In the genomic region with DNA sequence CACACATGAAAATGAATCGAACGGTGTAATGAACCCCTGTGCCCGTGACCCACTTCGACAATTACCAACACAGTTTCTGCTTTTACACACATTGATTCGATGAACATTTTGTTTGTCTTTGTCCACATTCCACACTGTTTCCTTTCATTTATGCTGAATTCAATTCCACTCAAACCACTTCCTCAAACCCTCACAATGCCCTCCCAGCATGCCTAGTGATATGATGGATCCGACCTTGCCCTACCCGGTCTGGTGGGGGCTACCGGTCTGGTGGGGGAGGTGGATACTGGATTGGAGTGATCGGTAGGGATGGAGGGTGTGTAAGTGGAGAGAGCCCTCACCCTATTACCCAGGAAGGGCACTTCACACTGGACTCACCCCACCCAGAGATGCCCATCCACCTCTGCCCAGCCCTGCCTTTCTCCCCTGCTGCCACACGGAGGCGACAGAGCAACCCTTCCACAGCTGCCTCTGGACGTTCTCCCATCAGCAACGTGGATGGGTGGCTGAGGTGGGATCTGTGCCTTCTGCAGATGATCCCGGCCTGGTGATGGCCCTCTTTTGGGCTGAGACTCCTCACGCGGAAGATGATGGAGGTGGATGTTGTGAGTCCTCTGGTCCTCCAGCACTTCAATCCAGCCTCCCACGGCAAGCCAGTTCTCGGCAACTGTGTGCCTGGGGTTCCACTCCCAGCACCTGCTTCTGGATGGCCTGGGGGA, we compare ENCODE assay signal across 1 cellular context.
TF ChIP-seq lines count a peak whose summit lies in the region.

No MANE protein-coding gene starts in this region.

TF ChIP-seq in K562, 482 proteins besides CTCF, POLR2A, EP300 and RAD21 (continued from another document):
- TF ChIP-seq TCF15 (CRISPR knock-in tag; IDR thresholded peaks at IDR 0.05) (no peak), ZBTB9 (CRISPR knock-in tag; IDR thresholded peaks at IDR 0.05) (no peak), ARID4B (CRISPR knock-in tag; IDR thresholded peaks at IDR 0.05) (no peak), RHOXF2B (CRISPR knock-in tag; conservative IDR thresholded peaks at IDR 0.05) (no peak), CBX1 (IDR thresholded peaks at IDR 0.05; ENCODE audit: low read depth) (no peak), MYBL2 (IDR thresholded peaks at IDR 0.05; ENCODE audit: low read depth) (no peak), MYBL2 (CRISPR knock-in tag; IDR thresholded peaks at IDR 0.05; ENCODE audit: borderline replicate concordance) (no peak), ARID2 (IDR thresholded peaks at IDR 0.05) (no peak), ZNF175 (CRISPR knock-in tag; IDR thresholded peaks at IDR 0.05; ENCODE audit: low read depth) (no peak), CREM (IDR thresholded peaks at IDR 0.05; ENCODE audit: low read depth) (0 out of 2 replicates have a peak, but pooled peaks have one; percentile 32), TCF7L2 (IDR thresholded peaks at IDR 0.05; ENCODE audit: low read depth, low read length) (no peak), DACH1 (IDR thresholded peaks at IDR 0.05; ENCODE audit: partially characterized antibody) (peak; percentile 17), ZNF444 (CRISPR knock-in tag; IDR thresholded peaks at IDR 0.05) (no peak), GTF2F1 (IDR thresholded peaks at IDR 0.05; ENCODE audit: low read depth, low read length) (no peak), TAF1 (IDR thresholded peaks at IDR 0.05; ENCODE audit: control insufficient read depth, extremely low read depth, insufficient read depth, low read length, severe bottlenecking) (no peak), ZNF764 (CRISPR knock-in tag; IDR thresholded peaks at IDR 0.05; ENCODE audit: low read depth) (no peak), ZNF780A (CRISPR knock-in tag; IDR thresholded peaks at IDR 0.05) (no peak)
- TF ChIP-seq, protein P1, sequence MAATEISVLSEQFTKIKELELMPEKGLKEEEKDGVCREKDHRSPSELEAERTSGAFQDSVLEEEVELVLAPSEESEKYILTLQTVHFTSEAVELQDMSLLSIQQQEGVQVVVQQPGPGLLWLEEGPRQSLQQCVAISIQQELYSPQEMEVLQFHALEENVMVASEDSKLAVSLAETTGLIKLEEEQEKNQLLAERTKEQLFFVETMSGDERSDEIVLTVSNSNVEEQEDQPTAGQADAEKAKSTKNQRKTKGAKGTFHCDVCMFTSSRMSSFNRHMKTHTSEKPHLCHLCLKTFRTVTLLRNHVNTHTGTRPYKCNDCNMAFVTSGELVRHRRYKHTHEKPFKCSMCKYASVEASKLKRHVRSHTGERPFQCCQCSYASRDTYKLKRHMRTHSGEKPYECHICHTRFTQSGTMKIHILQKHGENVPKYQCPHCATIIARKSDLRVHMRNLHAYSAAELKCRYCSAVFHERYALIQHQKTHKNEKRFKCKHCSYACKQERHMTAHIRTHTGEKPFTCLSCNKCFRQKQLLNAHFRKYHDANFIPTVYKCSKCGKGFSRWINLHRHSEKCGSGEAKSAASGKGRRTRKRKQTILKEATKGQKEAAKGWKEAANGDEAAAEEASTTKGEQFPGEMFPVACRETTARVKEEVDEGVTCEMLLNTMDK (IDR thresholded peaks at IDR 0.05; ENCODE audit: borderline replicate concordance, insufficient read depth, low read depth, low read length, poor library complexity, severe bottlenecking): no peak
- TF ChIP-seq, protein P2, sequence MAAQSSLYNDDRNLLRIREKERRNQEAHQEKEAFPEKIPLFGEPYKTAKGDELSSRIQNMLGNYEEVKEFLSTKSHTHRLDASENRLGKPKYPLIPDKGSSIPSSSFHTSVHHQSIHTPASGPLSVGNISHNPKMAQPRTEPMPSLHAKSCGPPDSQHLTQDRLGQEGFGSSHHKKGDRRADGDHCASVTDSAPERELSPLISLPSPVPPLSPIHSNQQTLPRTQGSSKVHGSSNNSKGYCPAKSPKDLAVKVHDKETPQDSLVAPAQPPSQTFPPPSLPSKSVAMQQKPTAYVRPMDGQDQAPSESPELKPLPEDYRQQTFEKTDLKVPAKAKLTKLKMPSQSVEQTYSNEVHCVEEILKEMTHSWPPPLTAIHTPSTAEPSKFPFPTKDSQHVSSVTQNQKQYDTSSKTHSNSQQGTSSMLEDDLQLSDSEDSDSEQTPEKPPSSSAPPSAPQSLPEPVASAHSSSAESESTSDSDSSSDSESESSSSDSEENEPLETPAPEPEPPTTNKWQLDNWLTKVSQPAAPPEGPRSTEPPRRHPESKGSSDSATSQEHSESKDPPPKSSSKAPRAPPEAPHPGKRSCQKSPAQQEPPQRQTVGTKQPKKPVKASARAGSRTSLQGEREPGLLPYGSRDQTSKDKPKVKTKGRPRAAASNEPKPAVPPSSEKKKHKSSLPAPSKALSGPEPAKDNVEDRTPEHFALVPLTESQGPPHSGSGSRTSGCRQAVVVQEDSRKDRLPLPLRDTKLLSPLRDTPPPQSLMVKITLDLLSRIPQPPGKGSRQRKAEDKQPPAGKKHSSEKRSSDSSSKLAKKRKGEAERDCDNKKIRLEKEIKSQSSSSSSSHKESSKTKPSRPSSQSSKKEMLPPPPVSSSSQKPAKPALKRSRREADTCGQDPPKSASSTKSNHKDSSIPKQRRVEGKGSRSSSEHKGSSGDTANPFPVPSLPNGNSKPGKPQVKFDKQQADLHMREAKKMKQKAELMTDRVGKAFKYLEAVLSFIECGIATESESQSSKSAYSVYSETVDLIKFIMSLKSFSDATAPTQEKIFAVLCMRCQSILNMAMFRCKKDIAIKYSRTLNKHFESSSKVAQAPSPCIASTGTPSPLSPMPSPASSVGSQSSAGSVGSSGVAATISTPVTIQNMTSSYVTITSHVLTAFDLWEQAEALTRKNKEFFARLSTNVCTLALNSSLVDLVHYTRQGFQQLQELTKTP (IDR thresholded peaks at IDR 0.05; ENCODE audit: low read depth in 1 of 2, partially characterized antibody in 2 of 2): no peak
- TF ChIP-seq, protein P3, sequence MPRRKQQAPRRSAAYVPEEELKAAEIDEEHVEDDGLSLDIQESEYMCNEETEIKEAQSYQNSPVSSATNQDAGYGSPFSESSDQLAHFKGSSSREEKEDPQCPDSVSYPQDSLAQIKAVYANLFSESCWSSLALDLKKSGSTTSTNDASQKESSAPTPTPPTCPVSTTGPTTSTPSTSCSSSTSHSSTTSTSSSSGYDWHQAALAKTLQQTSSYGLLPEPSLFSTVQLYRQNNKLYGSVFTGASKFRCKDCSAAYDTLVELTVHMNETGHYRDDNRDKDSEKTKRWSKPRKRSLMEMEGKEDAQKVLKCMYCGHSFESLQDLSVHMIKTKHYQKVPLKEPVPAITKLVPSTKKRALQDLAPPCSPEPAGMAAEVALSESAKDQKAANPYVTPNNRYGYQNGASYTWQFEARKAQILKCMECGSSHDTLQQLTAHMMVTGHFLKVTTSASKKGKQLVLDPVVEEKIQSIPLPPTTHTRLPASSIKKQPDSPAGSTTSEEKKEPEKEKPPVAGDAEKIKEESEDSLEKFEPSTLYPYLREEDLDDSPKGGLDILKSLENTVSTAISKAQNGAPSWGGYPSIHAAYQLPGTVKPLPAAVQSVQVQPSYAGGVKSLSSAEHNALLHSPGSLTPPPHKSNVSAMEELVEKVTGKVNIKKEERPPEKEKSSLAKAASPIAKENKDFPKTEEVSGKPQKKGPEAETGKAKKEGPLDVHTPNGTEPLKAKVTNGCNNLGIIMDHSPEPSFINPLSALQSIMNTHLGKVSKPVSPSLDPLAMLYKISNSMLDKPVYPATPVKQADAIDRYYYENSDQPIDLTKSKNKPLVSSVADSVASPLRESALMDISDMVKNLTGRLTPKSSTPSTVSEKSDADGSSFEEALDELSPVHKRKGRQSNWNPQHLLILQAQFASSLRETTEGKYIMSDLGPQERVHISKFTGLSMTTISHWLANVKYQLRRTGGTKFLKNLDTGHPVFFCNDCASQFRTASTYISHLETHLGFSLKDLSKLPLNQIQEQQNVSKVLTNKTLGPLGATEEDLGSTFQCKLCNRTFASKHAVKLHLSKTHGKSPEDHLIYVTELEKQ (CRISPR knock-in tag; IDR thresholded peaks at IDR 0.05): no peak
